ENCODE assay signal across 1 cellular context in genomic region chr6:116156405-116157326, GRCh38.
TF ChIP-seq lines count a peak whose summit lies in the region.

No MANE protein-coding gene starts in this region.

TF ChIP-seq in K562, 482 proteins besides CTCF, POLR2A, EP300 and RAD21 (continued from another document and continues in another):
- no peak for TF ChIP-seq ZNF76 (CRISPR knock-in tag; IDR thresholded peaks at IDR 0.05; ENCODE audit: borderline replicate concordance)
- TF ChIP-seq ZNF583 (CRISPR knock-in tag; IDR thresholded peaks at IDR 0.05) = no peak
- TF ChIP-seq E4F1 (CRISPR knock-in tag; IDR thresholded peaks at IDR 0.05; ENCODE audit: borderline replicate concordance) = no peak
- no peak for TF ChIP-seq SMARCB1 (IDR thresholded peaks at IDR 0.05; ENCODE audit: insufficient read length, low read depth)
- TF ChIP-seq ZNF551 (CRISPR knock-in tag; IDR thresholded peaks at IDR 0.05) = no peak
- no peak for TF ChIP-seq ZNF780A (CRISPR knock-in tag; IDR thresholded peaks at IDR 0.05)
- TF ChIP-seq SMARCA4 (IDR thresholded peaks at IDR 0.05) = peak; percentile 88
- TF ChIP-seq ZC3H11A (IDR thresholded peaks at IDR 0.05; ENCODE audit: low read depth, low read length) = no peak
- TF ChIP-seq MYBL2 (IDR thresholded peaks at IDR 0.05; ENCODE audit: low read depth) = no peak
- no peak for TF ChIP-seq MYBL2 (CRISPR knock-in tag; IDR thresholded peaks at IDR 0.05; ENCODE audit: borderline replicate concordance)
- TF ChIP-seq TCF3 (CRISPR knock-in tag; IDR thresholded peaks at IDR 0.05) = peak; percentile 69; the same call in 1 of the 2 replicates
- TF ChIP-seq ZBTB2 (IDR thresholded peaks at IDR 0.05) = 0 out of 2 replicates have a peak, but pooled peaks have one; percentile 39
- no peak for TF ChIP-seq GABPB1 (CRISPR knock-in tag; IDR thresholded peaks at IDR 0.05)
- TF ChIP-seq HDAC1 (IDR thresholded peaks at IDR 0.05) = 0 out of 4 replicates have a peak, but pooled peaks have one; percentile 9 to 38
- TF ChIP-seq NBN (IDR thresholded peaks at IDR 0.05; ENCODE audit: low read depth) = peak; percentile 45; the same call in 1 of the 2 replicates
- TF ChIP-seq ZZZ3 (IDR thresholded peaks at IDR 0.05) = no peak
- no peak for TF ChIP-seq ZKSCAN1 (IDR thresholded peaks at IDR 0.05; ENCODE audit: low read depth, low read length)
- no peak for TF ChIP-seq ZNF277 (CRISPR knock-in tag; IDR thresholded peaks at IDR 0.05; ENCODE audit: borderline replicate concordance)
- TF ChIP-seq MNT (conservative IDR thresholded peaks at IDR 0.05) = peak; percentile 33 to 37; a peak in 1 of 4 replicates
- no peak for TF ChIP-seq ZNF354B (CRISPR knock-in tag; IDR thresholded peaks at IDR 0.05)
- TF ChIP-seq POLR2G (IDR thresholded peaks at IDR 0.05; ENCODE audit: low read depth, low read length) = no peak
- TF ChIP-seq ZNF224 (CRISPR knock-in tag; IDR thresholded peaks at IDR 0.05) = no peak
- TF ChIP-seq CXXC5 (CRISPR knock-in tag; IDR thresholded peaks at IDR 0.05) = peak; percentile 35; the same call in 1 of the 2 replicates
- TF ChIP-seq SREBF2 (CRISPR knock-in tag; IDR thresholded peaks at IDR 0.05) = no peak
- TF ChIP-seq PPARD (CRISPR knock-in tag; IDR thresholded peaks at IDR 0.05) = no peak
- TF ChIP-seq SMC3 (conservative IDR thresholded peaks at IDR 0.05; ENCODE audit: insufficient read depth, low read depth, low read length) = no peak
- no peak for TF ChIP-seq MCM5 (IDR thresholded peaks at IDR 0.05; ENCODE audit: low read depth)
- TF ChIP-seq ZNF121 (CRISPR knock-in tag; conservative IDR thresholded peaks at IDR 0.05) = no peak
- TF ChIP-seq RBBP5 (IDR thresholded peaks at IDR 0.05; ENCODE audit: borderline replicate concordance, insufficient read depth, low read length, poor library complexity, severe bottlenecking) = no peak
- no peak for TF ChIP-seq THRB (CRISPR knock-in tag; conservative IDR thresholded peaks at IDR 0.05)
- no peak for TF ChIP-seq DEAF1 (CRISPR knock-in tag; IDR thresholded peaks at IDR 0.05)
- TF ChIP-seq NFE2 (IDR thresholded peaks at IDR 0.05; ENCODE audit: low read depth) = peak; percentile 92
- peak; percentile 67 for TF ChIP-seq SOX6 (IDR thresholded peaks at IDR 0.05)
- TF ChIP-seq NRF1 (conservative IDR thresholded peaks at IDR 0.05 in 1 of 2, IDR thresholded peaks at IDR 0.05 in 1 of 2) = no peak
- peak; percentile 78 for TF ChIP-seq MGA (IDR thresholded peaks at IDR 0.05)
- peak; percentile 63 for TF ChIP-seq CBFA2T2 (conservative IDR thresholded peaks at IDR 0.05)
- TF ChIP-seq ZNF785 (CRISPR knock-in tag; IDR thresholded peaks at IDR 0.05) = no peak
- no peak for TF ChIP-seq NFYB (IDR thresholded peaks at IDR 0.05; ENCODE audit: extremely low read depth, insufficient read length)
- TF ChIP-seq FOXK1 (CRISPR knock-in tag; IDR thresholded peaks at IDR 0.05; ENCODE audit: borderline replicate concordance) = no peak
- no peak for TF ChIP-seq CGGBP1 (CRISPR knock-in tag; IDR thresholded peaks at IDR 0.05)
